Comparison of ENCODE assay signal across 8 cellular contexts in genomic region chr12:54379401-54380201, GRCh38. TPM values are rescaled to one million over a fixed set of nuclear protein-coding genes. Genes with fewer than 3 reads are reported as not detected.
A peak's percentile ranks its signal among the peaks of the same experiment; 100 is the strongest.
DNase-seq lines count a peak whose midpoint lies in the region; FAIRE-seq and TF ChIP-seq lines count a peak whose summit lies in the region.

No MANE protein-coding gene starts in this region.

- no TSS peak for BruUV-seq in endothelial cell of umbilical vein (replicated peaks; lab: Mats Ljungman, UMichigan)

- POLR2A ChIA-PET in endothelial cell of umbilical vein (lab: Charles Lee), result interaction anchor here (1.0 to 1.4 kb wide), 2 partner anchors 9 to 32 kb away, joined by 3 to 5 read pairs; no protein-coding TSS in a partner anchor

- H3K36me3 ChIP-seq in endothelial cell of umbilical vein (ENCODE audit: control insufficient read depth in 2 of 2, extremely low read depth in 1 of 2, insufficient read depth in 2 of 2, low read length in 2 of 2), result no peaks in the 10 kb centered on the region

- intact Hi-C loops in endothelial cell of umbilical vein (cut with micrococcal nuclease), result loop anchor here (1.0 kb wide), 3 partner anchors 9 to 60 kb away; no protein-coding TSS in a partner anchor

- H3K9me1 ChIP-seq in endothelial cell of umbilical vein (replicated peaks; ENCODE audit: control insufficient read depth, extremely low read depth, insufficient read depth, low read length), result no peaks in the 10 kb centered on the region

- peak; percentile 80 for FAIRE-seq in endothelial cell of umbilical vein (lab: Jason Lieb, UNC)

- CTCF ChIA-PET in endothelial cell of umbilical vein (lab: Charles Lee), result interaction anchor here (0.7 to 4.6 kb wide), 47 partner anchors 8 to 374 kb away, joined by 3 to 142 read pairs (median 4); partner anchors contain the start of gene COPZ1

- no peaks in the 10 kb centered on the region for H4K20me1 ChIP-seq in endothelial cell of umbilical vein (replicated peaks; ENCODE audit: control insufficient read depth, extremely low read depth, insufficient read depth, low read length)

- H3K4me1 ChIP-seq in endothelial cell of umbilical vein (ENCODE audit: control insufficient read depth, extremely low read depth, insufficient read depth, low read length), result peaks cover 4% of the 10 kb centered on the region

- H3K4me2 ChIP-seq in endothelial cell of umbilical vein (ENCODE audit: insufficient read depth, low read length), result peak overlapping the region; percentile 87

- H3K9ac ChIP-seq in endothelial cell of umbilical vein (replicated peaks; ENCODE audit: extremely low read depth, insufficient read depth, low read length), result peak overlapping the region; percentile 22

- no peak overlapping the region for H3K27ac ChIP-seq in endothelial cell of umbilical vein (ENCODE audit: insufficient read depth, low read depth, low read length)

- no peaks in the 10 kb centered on the region for H3K79me2 ChIP-seq in endothelial cell of umbilical vein (ENCODE audit: control insufficient read depth, insufficient read depth, low read length)

- H3K9me3 ChIP-seq in endothelial cell of umbilical vein (replicated peaks; ENCODE audit: control insufficient read depth, insufficient read depth, low read length), result no peaks in the 10 kb centered on the region

- no peak for TF ChIP-seq POLR2A in endothelial cell of umbilical vein (IDR thresholded peaks at IDR 0.05; ENCODE audit: low read depth, low read length)

- TF ChIP-seq CTCF in endothelial cell of umbilical vein (IDR thresholded peaks at IDR 0.05; ENCODE audit: extremely low read depth in 1 of 2, insufficient read depth in 1 of 2, low read depth in 1 of 2, low read length in 2 of 2), result peak; percentile 100

- DNase-seq in AG08395 (ENCODE audit: low spot score), result peak; percentile 93
- DNase-seq in GM19238 (ENCODE audit: insufficient read length, low spot score), result peak; percentile 95
- DNase-seq in HK-2 (ENCODE audit: unreplicated experiment), result peak; percentile 91
- peak; percentile 66 to 77 for DNase-seq in NOMO-1 (lab: John Stamatoyannopoulos, UW; ENCODE audit: unreplicated experiment in 2 of 2)
- peak; percentile 94 for DNase-seq in activated CD8-positive, alpha-beta memory T cell treated with anti-CD3 and anti-CD28 coated beads, Interleukin-2, amount 50 U/mL, for 48 hours
- peak; percentile 83 for DNase-seq in endothelial cell of umbilical vein (ENCODE audit: low read depth, low spot score)
- DNase-seq in middle frontal gyrus (ENCODE audit: extremely low spot score, low spot score), result peak; percentile 82
- DNase-seq in stimulated activated CD8-positive, alpha-beta memory T cell treated with anti-CD3 and anti-CD28 coated beads, Interleukin-15, amount 100 ng/mL, for 4 hours (ENCODE audit: low read depth in 2 of 2), result peak; percentile 72 to 75

- H3K27me3 ChIP-seq in endothelial cell of umbilical vein (ENCODE audit: control insufficient read depth in 2 of 2, insufficient read depth in 2 of 2, low read length in 2 of 2), result no peaks in the 10 kb centered on the region

- peak overlapping the region in 2 of 3 experiments; percentile 10 to 47 for H3K4me3 ChIP-seq in endothelial cell of umbilical vein (replicated peaks in 1 of 3; ENCODE audit: insufficient read depth in 1 of 3, low read depth in 1 of 3, low read length in 3 of 3)

- dilution Hi-C loops in endothelial cell of umbilical vein (cut with MboI; ENCODE audit: extremely low pct_ligation_motif_present, low sequenced_read_pairs), result no loop called here

- peak overlapping the region; percentile 67 for H2AFZ ChIP-seq in endothelial cell of umbilical vein (ENCODE audit: low read depth, low read length)

TF ChIP-seq in endothelial cell of umbilical vein, 7 proteins besides CTCF, POLR2A, EP300 and RAD21:
- TF ChIP-seq POLR2AphosphoS5 (IDR thresholded peaks at IDR 0.05; ENCODE audit: insufficient read depth, low read depth, low read length), result peak; percentile 18
- TF ChIP-seq, protein P1, sequence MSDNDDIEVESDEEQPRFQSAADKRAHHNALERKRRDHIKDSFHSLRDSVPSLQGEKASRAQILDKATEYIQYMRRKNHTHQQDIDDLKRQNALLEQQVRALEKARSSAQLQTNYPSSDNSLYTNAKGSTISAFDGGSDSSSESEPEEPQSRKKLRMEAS (IDR thresholded peaks at IDR 0.05; ENCODE audit: insufficient read depth, insufficient read length), result no peak

RNA-seq across cellular contexts. Expression of gene ZNF385A, which starts 4.9 kb away (rescaled TPM):
- total RNA-seq in endothelial cell of umbilical vein, result 7.9 and 9.6 TPM in 2 replicates
- 1.6 and 2.3 TPM in 2 replicates for polyA plus RNA-seq in endothelial cell of umbilical vein
- 1.6 and 2.1 TPM in 2 replicates for polyA plus RNA-seq in endothelial cell of umbilical vein (2011; cell fraction: cytosol; rRNA removed)
- polyA plus RNA-seq in endothelial cell of umbilical vein (2011; cell fraction: nucleus; rRNA removed), result 3.9 and 4.0 TPM in 2 replicates
- polyA plus RNA-seq in endothelial cell of umbilical vein (2012), result 5.2 and 7.8 TPM in 2 replicates
- polyA minus RNA-seq in endothelial cell of umbilical vein, result 2.1 and 3.5 TPM in 2 replicates
- polyA minus RNA-seq in endothelial cell of umbilical vein (2011; cell fraction: cytosol; rRNA and poly(A)+ RNA removed), result 8.5 TPM
- 2.3 and 4.6 TPM in 2 replicates for polyA minus RNA-seq in endothelial cell of umbilical vein (2011; cell fraction: nucleus; rRNA and poly(A)+ RNA removed)

RNA-seq across cellular contexts. Expression of gene GPR84, which starts 15.3 kb away (rescaled TPM):
- total RNA-seq in endothelial cell of umbilical vein, result not detected in 2 replicates
- polyA plus RNA-seq in endothelial cell of umbilical vein, result 0.08 TPM in 1 of 2 replicates, not detected in the other
- 0.03 TPM in 1 of 2 replicates, not detected in the other for polyA plus RNA-seq in endothelial cell of umbilical vein (2011; cell fraction: cytosol; rRNA removed)
- 0.48 and 0.63 TPM in 2 replicates for polyA plus RNA-seq in endothelial cell of umbilical vein (2011; cell fraction: nucleus; rRNA removed)
- not detected in 2 replicates for polyA plus RNA-seq in endothelial cell of umbilical vein (2012)
- polyA minus RNA-seq in endothelial cell of umbilical vein, result not detected in 2 replicates
- polyA minus RNA-seq in endothelial cell of umbilical vein (2011; cell fraction: cytosol; rRNA and poly(A)+ RNA removed), result not detected
- polyA minus RNA-seq in endothelial cell of umbilical vein (2011; cell fraction: nucleus; rRNA and poly(A)+ RNA removed), result 0.38 and 0.48 TPM in 2 replicates

RNA-seq across cellular contexts. Expression of gene ITGA5, which starts 39.5 kb away (rescaled TPM):
- total RNA-seq in endothelial cell of umbilical vein, result 938 and 994 TPM in 2 replicates
- 657 and 731 TPM in 2 replicates for polyA plus RNA-seq in endothelial cell of umbilical vein
- 643 and 681 TPM in 2 replicates for polyA plus RNA-seq in endothelial cell of umbilical vein (2011; cell fraction: cytosol; rRNA removed)
- polyA plus RNA-seq in endothelial cell of umbilical vein (2011; cell fraction: nucleus; rRNA removed), result 771 and 889 TPM in 2 replicates
- polyA plus RNA-seq in endothelial cell of umbilical vein (2012), result 879 and 902 TPM in 2 replicates
- 914 and 1,135 TPM in 2 replicates for polyA minus RNA-seq in endothelial cell of umbilical vein
- polyA minus RNA-seq in endothelial cell of umbilical vein (2011; cell fraction: cytosol; rRNA and poly(A)+ RNA removed), result 30.9 TPM
- 459 and 500 TPM in 2 replicates for polyA minus RNA-seq in endothelial cell of umbilical vein (2011; cell fraction: nucleus; rRNA and poly(A)+ RNA removed)

RNA-seq across cellular contexts. Expression of gene COPZ1, which starts 54.7 kb away (rescaled TPM):
- total RNA-seq in endothelial cell of umbilical vein, result 137 and 143 TPM in 2 replicates
- polyA plus RNA-seq in endothelial cell of umbilical vein, result 169 and 174 TPM in 2 replicates
- polyA plus RNA-seq in endothelial cell of umbilical vein (2011; cell fraction: cytosol; rRNA removed), result 179 and 185 TPM in 2 replicates
- polyA plus RNA-seq in endothelial cell of umbilical vein (2011; cell fraction: nucleus; rRNA removed), result 89.4 and 104 TPM in 2 replicates
- 280 and 300 TPM in 2 replicates for polyA plus RNA-seq in endothelial cell of umbilical vein (2012)
- polyA minus RNA-seq in endothelial cell of umbilical vein, result 153 and 165 TPM in 2 replicates
- 137 TPM for polyA minus RNA-seq in endothelial cell of umbilical vein (2011; cell fraction: cytosol; rRNA and poly(A)+ RNA removed)
- polyA minus RNA-seq in endothelial cell of umbilical vein (2011; cell fraction: nucleus; rRNA and poly(A)+ RNA removed), result 37.6 and 48.5 TPM in 2 replicates
